13 cellular contexts compared by ENCODE assay signal in the genomic region with DNA sequence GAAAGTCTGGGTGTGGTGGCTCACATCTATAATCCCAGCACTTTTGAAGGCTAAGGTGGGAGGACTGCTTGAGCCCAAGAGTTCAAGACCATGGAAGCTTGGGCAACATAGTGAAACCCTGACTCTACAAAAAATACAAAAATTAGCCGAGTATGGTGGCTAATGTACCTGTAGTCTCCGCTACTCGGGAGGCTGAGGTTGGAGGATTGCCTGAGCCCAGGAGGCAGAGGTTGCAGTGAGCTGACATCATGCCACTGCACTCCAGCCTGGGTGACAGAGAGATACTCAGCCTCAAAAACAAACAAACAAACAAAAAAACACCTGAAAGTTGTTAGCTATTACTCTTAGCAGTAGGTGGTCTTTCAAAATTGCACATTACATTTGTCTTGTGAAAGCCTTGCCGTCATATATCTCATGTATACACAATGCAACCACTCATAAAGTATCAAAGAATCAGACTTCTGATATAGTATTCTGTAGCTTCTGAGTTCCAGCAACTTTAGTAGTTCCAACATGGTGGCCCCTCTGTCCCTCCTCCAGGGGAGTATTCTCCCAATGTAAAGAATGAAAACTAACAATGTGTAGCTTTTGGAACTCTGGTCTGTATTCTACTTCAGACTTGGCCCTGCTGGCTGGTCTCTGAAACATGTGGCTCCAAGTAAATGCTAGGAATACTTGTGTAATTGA.
DNase-seq lines count a peak whose midpoint lies in the region; ATAC-seq and TF ChIP-seq lines count a peak whose summit lies in the region.
"Had no signal": no experiment of that assay in that cellular context is flagged by ENCODE, and none has a peak within 500 bp of the region (broad histone marks: within the 10 kb centered on the region; RNA-seq: fewer than 3 reads in every experiment).

No MANE protein-coding gene starts in this region.

- POLR2A ChIA-PET in activated CD4-positive, alpha-beta T cell treated with anti-CD3 and anti-CD28 coated beads for 36 hours (lab: Charles Lee), result no interaction called here
- POLR2A ChIA-PET in naive thymus-derived CD4-positive, alpha-beta T cell (lab: Charles Lee), result no interaction called here

- H3K36me3 Mint-ChIP-seq in activated CD4-positive, alpha-beta T cell treated with anti-CD3 and anti-CD28 coated beads, Interleukin-2, amount 10 ng/mL, durations not matched to agents 24 days and 14 days (ENCODE audit: low read depth), result peaks cover 30% of the 10 kb centered on the region
- no peaks in the 10 kb centered on the region for H3K36me3 Mint-ChIP-seq in activated CD4-positive, alpha-beta T cell treated with anti-CD3 and anti-CD28 coated beads for 36 hours (ENCODE audit: low read depth)
- peaks cover 0 to 54% (median 10%) of the 10 kb centered on the region in 5 donors for H3K36me3 Mint-ChIP-seq in naive thymus-derived CD4-positive, alpha-beta T cell

- peak overlapping the region; percentile 57 for H3K4me3 ChIP-seq in Loucy (ENCODE audit: low read length, poor library complexity, severe bottlenecking)
- no peak overlapping the region for H3K4me3 ChIP-seq in naive thymus-derived CD4-positive, alpha-beta T cell (ENCODE audit: low read length)
- H3K4me3 ChIP-seq: tibial nerve had no signal

- peak overlapping the region; percentile 67 for H3K4me3 Mint-ChIP-seq in activated CD4-positive, alpha-beta T cell treated with anti-CD3 and anti-CD28 coated beads, Interleukin-2, amount 10 ng/mL, durations not matched to agents 24 days and 14 days
- H3K4me3 Mint-ChIP-seq in activated CD4-positive, alpha-beta T cell treated with anti-CD3 and anti-CD28 coated beads for 36 hours, result no peak overlapping the region
- peak overlapping the region in 5 of 10 donors; percentile 45 to 79 (median 53) for H3K4me3 Mint-ChIP-seq in naive thymus-derived CD4-positive, alpha-beta T cell
- H3K4me3 Mint-ChIP-seq: nephron progenitor cell had no signal

- H3K9ac ChIP-seq in Loucy (ENCODE audit: low read depth, low read length, poor library complexity, severe bottlenecking), result peak overlapping the region; percentile 74

- intact Hi-C loops in activated CD4-positive, alpha-beta T cell treated with anti-CD3 and anti-CD28 coated beads, Interleukin-2, amount 10 ng/mL, durations not matched to agents 24 days and 14 days (cut with micrococcal nuclease), result no loop called here
- intact Hi-C loops in activated CD4-positive, alpha-beta T cell treated with anti-CD3 and anti-CD28 coated beads for 36 hours (cut with DNase I, micrococcal nuclease), result no loop called here
- intact Hi-C loops in naive thymus-derived CD4-positive, alpha-beta T cell (cut with micrococcal nuclease), result no loop called here

- H3K9me2 ChIP-seq in Loucy (replicated peaks; ENCODE audit: low read depth, low read length), result no peaks in the 10 kb centered on the region

- peaks cover 44% of the 10 kb centered on the region for H3K4me1 ChIP-seq in Loucy (ENCODE audit: insufficient read depth, low read length, poor library complexity, severe bottlenecking)
- peaks cover 24 to 35% of the 10 kb centered on the region in 2 donors for H3K4me1 ChIP-seq in naive thymus-derived CD4-positive, alpha-beta T cell (ENCODE audit: control insufficient read depth in 2 of 2, insufficient read depth in 2 of 2, low read length in 2 of 2)

- H3K4me2 ChIP-seq in Loucy (ENCODE audit: low read depth, low read length, poor library complexity, severe bottlenecking), result peak overlapping the region; percentile 73

- DNase-seq in activated CD4-positive, alpha-beta T cell treated with anti-CD3 and anti-CD28 coated beads, Interleukin-2, amount 10 ng/mL, durations not matched to agents 24 days and 14 days, result peak; percentile 50
- no peak for DNase-seq in activated CD4-positive, alpha-beta T cell treated with anti-CD3 and anti-CD28 coated beads for 36 hours
- no peak for DNase-seq in naive thymus-derived CD4-positive, alpha-beta T cell
- DNase-seq in nucleus accumbens (lab: John Stamatoyannopoulos, UW) (no peak), NCI-H748 (lab: John Stamatoyannopoulos, UW; ENCODE audit: unreplicated experiment) (no peak)
- DNase-seq: amygdala, kidney, NCI-H146, nephron progenitor cell had no signal

- no peaks in the 10 kb centered on the region for H3K27me3 Mint-ChIP-seq in activated CD4-positive, alpha-beta T cell treated with anti-CD3 and anti-CD28 coated beads, Interleukin-2, amount 10 ng/mL, durations not matched to agents 24 days and 14 days
- peaks cover 5% of the 10 kb centered on the region for H3K27me3 Mint-ChIP-seq in activated CD4-positive, alpha-beta T cell treated with anti-CD3 and anti-CD28 coated beads for 36 hours
- H3K27me3 Mint-ChIP-seq in naive thymus-derived CD4-positive, alpha-beta T cell, result peaks cover 0 to 18% (median 8%) of the 10 kb centered on the region in 5 donors

- peak overlapping the region; percentile 77 for H3K27ac Mint-ChIP-seq in activated CD4-positive, alpha-beta T cell treated with anti-CD3 and anti-CD28 coated beads, Interleukin-2, amount 10 ng/mL, durations not matched to agents 24 days and 14 days
- H3K27ac Mint-ChIP-seq in activated CD4-positive, alpha-beta T cell treated with anti-CD3 and anti-CD28 coated beads for 36 hours, result no peak overlapping the region
- H3K27ac Mint-ChIP-seq in naive thymus-derived CD4-positive, alpha-beta T cell, result peak overlapping the region in 4 of 9 donors; percentile 23 to 87 (median 72)
- H3K27ac Mint-ChIP-seq: nephron progenitor cell had no signal

- H3K27me3 ChIP-seq in Loucy (ENCODE audit: insufficient read depth, low read length, poor library complexity, severe bottlenecking), result no peaks in the 10 kb centered on the region
- H3K27me3 ChIP-seq in naive thymus-derived CD4-positive, alpha-beta T cell (ENCODE audit: control insufficient read depth in 2 of 2, insufficient read depth in 2 of 2, low read length in 2 of 2), result no peaks in the 10 kb centered on the region
- H3K27me3 ChIP-seq: tibial nerve had no signal

- H3K9me3 Mint-ChIP-seq in activated CD4-positive, alpha-beta T cell treated with anti-CD3 and anti-CD28 coated beads, Interleukin-2, amount 10 ng/mL, durations not matched to agents 24 days and 14 days, result peaks cover 46% of the 10 kb centered on the region
- H3K9me3 Mint-ChIP-seq in activated CD4-positive, alpha-beta T cell treated with anti-CD3 and anti-CD28 coated beads for 36 hours (ENCODE audit: low read depth), result peaks cover 6% of the 10 kb centered on the region
- peaks cover 0 to 38% (median 13%) of the 10 kb centered on the region in 11 donors for H3K9me3 Mint-ChIP-seq in naive thymus-derived CD4-positive, alpha-beta T cell

- no peak overlapping the region for H3K27ac ChIP-seq in naive thymus-derived CD4-positive, alpha-beta T cell (ENCODE audit: low read depth, low read length)

- no peaks in the 10 kb centered on the region for H3F3A ChIP-seq in Loucy (ENCODE audit: low read depth)

- H3K4me1 Mint-ChIP-seq in activated CD4-positive, alpha-beta T cell treated with anti-CD3 and anti-CD28 coated beads, Interleukin-2, amount 10 ng/mL, durations not matched to agents 24 days and 14 days, result peaks cover 29% of the 10 kb centered on the region
- peaks cover 29% of the 10 kb centered on the region for H3K4me1 Mint-ChIP-seq in activated CD4-positive, alpha-beta T cell treated with anti-CD3 and anti-CD28 coated beads for 36 hours
- H3K4me1 Mint-ChIP-seq in naive thymus-derived CD4-positive, alpha-beta T cell, result peaks cover 16 to 46% (median 30%) of the 10 kb centered on the region in 7 donors

- H4K20me1 ChIP-seq in Loucy (ENCODE audit: insufficient read depth, low read length, poor library complexity, severe bottlenecking), result no peaks in the 10 kb centered on the region

- H3K36me3 ChIP-seq in Loucy (ENCODE audit: insufficient read depth, low read length), result no peaks in the 10 kb centered on the region
- H3K36me3 ChIP-seq in naive thymus-derived CD4-positive, alpha-beta T cell (ENCODE audit: control insufficient read depth in 2 of 3, insufficient read depth in 3 of 3, low read length in 3 of 3), result no peaks in the 10 kb centered on the region
- H3K36me3 ChIP-seq: tibial nerve had no signal

- H2AFZ ChIP-seq in Loucy (ENCODE audit: low read length), result peak overlapping the region; percentile 39

- TF ChIP-seq CTCF in Loucy (conservative IDR thresholded peaks at IDR 0.05; ENCODE audit: low read length), result no peak

- H3K9me3 ChIP-seq in Loucy (ENCODE audit: insufficient read depth, low read depth, low read length), result no peaks in the 10 kb centered on the region
- H3K9me3 ChIP-seq in naive thymus-derived CD4-positive, alpha-beta T cell (ENCODE audit: control insufficient read depth in 2 of 3, low read length in 3 of 3), result no peaks in the 10 kb centered on the region

- no peaks in the 10 kb centered on the region for H3K79me2 ChIP-seq in Loucy (ENCODE audit: insufficient read depth, low read length)

- no peak for ATAC-seq in activated CD4-positive, alpha-beta T cell treated with anti-CD3 and anti-CD28 coated beads for 36 hours
- ATAC-seq in GM21515 (IDR thresholded peaks at IDR 0.05; ENCODE audit: unreplicated experiment), result peak; percentile 3
- ATAC-seq in naive thymus-derived CD4-positive, alpha-beta T cell, result peak; percentile 10
- no peak for ATAC-seq in GM21717 (IDR thresholded peaks at IDR 0.05; ENCODE audit: unreplicated experiment)

- CTCF ChIA-PET in activated CD4-positive, alpha-beta T cell treated with anti-CD3 and anti-CD28 coated beads for 36 hours (lab: Charles Lee), result no interaction called here
- CTCF ChIA-PET in naive thymus-derived CD4-positive, alpha-beta T cell (lab: Charles Lee), result no interaction called here

Comparison
In these comparisons a context has a peak if more than half of its experiments do, and no peak if none do; other contexts are left out.
1. ATAC-seq: peak in GM21515 (single experiment) and naive thymus-derived CD4-positive, alpha-beta T cell (single experiment); none in activated CD4-positive, alpha-beta T cell treated with anti-CD3 and anti-CD28 coated beads for 36 hours (single experiment) and GM21717 (single experiment).